8 cellular contexts compared by ENCODE assay signal in the genomic region with DNA sequence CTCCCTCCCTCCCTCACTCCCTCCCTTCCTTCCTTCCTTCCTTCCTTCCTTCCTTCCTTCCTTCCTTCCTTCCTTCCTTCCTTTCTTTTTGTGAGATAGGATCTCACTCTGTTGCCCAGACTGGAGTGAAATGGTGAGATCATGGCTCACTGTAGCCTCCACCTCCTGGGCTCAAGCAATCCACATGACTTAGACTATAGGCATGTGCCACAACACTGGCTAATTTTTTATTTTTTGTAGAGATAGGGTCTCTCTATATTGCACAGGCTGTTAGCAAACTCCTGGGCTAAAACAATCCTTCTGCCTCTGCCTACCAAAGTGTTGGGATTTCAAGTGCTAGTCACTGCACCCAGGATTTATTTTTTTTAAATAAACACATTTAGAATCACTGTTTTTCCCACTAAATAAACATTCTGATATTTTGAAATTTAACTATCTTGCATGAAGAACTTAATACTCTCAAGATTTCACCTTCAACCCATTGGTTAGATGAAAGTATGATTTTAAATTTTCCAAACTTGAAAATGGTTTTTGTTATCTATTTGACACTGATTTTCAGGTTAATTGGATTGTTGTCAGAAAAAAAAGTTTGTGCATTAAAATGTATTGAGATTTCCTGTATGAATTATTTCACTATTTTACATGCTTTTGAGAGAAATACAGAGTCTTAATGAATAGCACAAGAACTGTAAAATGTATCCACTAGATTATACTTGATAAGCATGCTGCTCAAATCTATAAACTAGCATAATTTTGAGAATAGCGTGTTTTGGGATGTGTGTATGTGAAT.
"Had no signal": no experiment of that assay in that cellular context is flagged by ENCODE, and none has a peak within 500 bp of the region (broad histone marks: within the 10 kb centered on the region; RNA-seq: fewer than 3 reads in every experiment).

No MANE protein-coding gene starts in this region.

- H3K36me3 ChIP-seq: HAP-1 had no signal

- H3K27me3 Mint-ChIP-seq: IgD-negative memory B cell had no signal

- H3K4me1 ChIP-seq: HAP-1 had no signal

- DNase-seq: GM23248, GOT3, H7, HFFc6 had no signal

- H3K4me3 ChIP-seq: GM23248, HAP-1 had no signal

- H3K4me1 Mint-ChIP-seq: IgD-negative memory B cell had no signal

- H3K27ac ChIP-seq: GM23248, HL-60 had no signal

- FAIRE-seq: HepG2 had no signal

- H2AFZ ChIP-seq: GM23248 had no signal

- H3K9me3 ChIP-seq: HAP-1 had no signal

- H3K36me3 Mint-ChIP-seq: IgD-negative memory B cell had no signal

- H3K9ac ChIP-seq: GM23248 had no signal

- H3K27ac Mint-ChIP-seq: HFFc6, IgD-negative memory B cell had no signal

- H3K4me3 Mint-ChIP-seq: HFFc6, IgD-negative memory B cell had no signal
